8 cellular contexts compared by ENCODE assay signal in genomic region chr17:76382803-76383644, GRCh38. TPM values are rescaled to one million over a fixed set of nuclear protein-coding genes. Genes with fewer than 3 reads are reported as not detected.
DNase-seq lines count a peak whose midpoint lies in the region; ATAC-seq and TF ChIP-seq lines count a peak whose summit lies in the region.

No MANE protein-coding gene starts in this region.

- H3K9ac ChIP-seq in mammary epithelial cell (ENCODE audit: insufficient read depth, low read length), result peak overlapping the region; percentile 82

- H3K36me3 ChIP-seq in Caco-2 (ENCODE audit: control insufficient read depth, insufficient read depth, low read length), result no peaks in the 10 kb centered on the region
- H3K36me3 ChIP-seq in mammary epithelial cell (ENCODE audit: insufficient read depth, low read length), result peaks cover 11% of the 10 kb centered on the region

- H3K27ac Mint-ChIP-seq in Caco-2 (ENCODE audit: unreplicated experiment), result no peak overlapping the region

- peak in 1 of 2 experiments; percentile 62 for DNase-seq in Caco-2
- DNase-seq in T-helper 9 cell, result peak; percentile 31
- peak; percentile 83 for DNase-seq in mammary epithelial cell
- DNase-seq in stimulated activated CD4-positive, alpha-beta T cell treated with anti-CD3 and anti-CD28 coated beads, Interleukin-4, amount 100 ng/mL, for 4 hours, result peak; percentile 59 to 64
- DNase-seq in NCI-H1930 (lab: John Stamatoyannopoulos, UW), result no peak

- H3K36me3 Mint-ChIP-seq in Caco-2 (ENCODE audit: insufficient read depth, unreplicated experiment), result peaks cover 12% of the 10 kb centered on the region

- POLR2A ChIA-PET in Caco-2 (lab: Charles Lee), result interaction anchor here (0.7 kb wide), 1 partner anchor 119 kb away, joined by 4 read pairs; no protein-coding TSS in a partner anchor

- peak overlapping the region; percentile 56 for H2AFZ ChIP-seq in mammary epithelial cell (ENCODE audit: low read depth, low read length)

- peak overlapping the region; percentile 76 for H3K4me3 ChIP-seq in Caco-2 (ENCODE audit: low read depth, low read length)
- peak overlapping the region; percentile 61 to 69 (median 63) for H3K4me3 ChIP-seq in mammary epithelial cell (replicated peaks in 1 of 3; ENCODE audit: insufficient read depth in 1 of 3, low read depth in 2 of 3, low read length in 3 of 3)

- H3K9me3 Mint-ChIP-seq in Caco-2 (ENCODE audit: unreplicated experiment), result no peaks in the 10 kb centered on the region

- H3K27me3 Mint-ChIP-seq in Caco-2 (ENCODE audit: insufficient read depth, unreplicated experiment), result no peaks in the 10 kb centered on the region

- H3K79me2 ChIP-seq in mammary epithelial cell (ENCODE audit: insufficient read depth, low read length), result peaks cover 48% of the 10 kb centered on the region

- intact Hi-C loops in Caco-2 (cut with micrococcal nuclease; ENCODE audit: unreplicated experiment) (loop anchor here (2.0 kb wide), 1 partner anchor 30 kb away; the partner anchor contains the start of gene PRPSAP1), mammary epithelial cell (cut with micrococcal nuclease) (no loop called here)

- BruUV-seq in Caco-2 (replicated peaks; lab: Mats Ljungman, UMichigan) (no TSS peak), mammary epithelial cell (replicated peaks; lab: Mats Ljungman, UMichigan) (TSS peak; percentile 14)

- H3K27me3 ChIP-seq in Caco-2 (replicated peaks; ENCODE audit: control insufficient read depth, insufficient read depth, low read length) (peaks cover 1% of the 10 kb centered on the region; the same call in 1 of the 2 replicates), mammary epithelial cell (ENCODE audit: insufficient read depth, low read length) (no peaks in the 10 kb centered on the region), layer of hippocampus (ENCODE audit: control insufficient read depth, insufficient read depth, low read length) (no peaks in the 10 kb centered on the region)

- peak; percentile 23 for ATAC-seq in HG03108 (IDR thresholded peaks at IDR 0.05; ENCODE audit: unreplicated experiment)
- no peak for ATAC-seq in HG03159 (IDR thresholded peaks at IDR 0.05; ENCODE audit: unreplicated experiment)

- H4K20me1 ChIP-seq in mammary epithelial cell (ENCODE audit: insufficient read depth, low read length), result no peaks in the 10 kb centered on the region

- H3K4me1 ChIP-seq in Caco-2 (peaks cover 14% of the 10 kb centered on the region), mammary epithelial cell (ENCODE audit: insufficient read depth, low read length) (peaks cover 36% of the 10 kb centered on the region)

- dilution Hi-C loops in mammary epithelial cell (cut with HindIII; ENCODE audit: low sequenced_read_pairs), result no loop called here

- H3K4me1 Mint-ChIP-seq in Caco-2 (ENCODE audit: low read depth, unreplicated experiment), result no peaks in the 10 kb centered on the region

- 6% methylated on average over 7 of the region's 87 CpGs for WGBS in mammary epithelial cell (ENCODE audit: low coverage, missing lambda C conversion rate)

- CTCF ChIA-PET in Caco-2 (lab: Charles Lee), result interaction anchor here (0.5 to 5.6 kb wide), 5 partner anchors 15 to 1251 kb away, joined by 3 to 49 read pairs (median 4); partner anchors contain the start of genes NT5C, PRPSAP1 and TRIM47
- CTCF ChIA-PET in mammary epithelial cell (lab: Charles Lee; ENCODE audit: low non-redundant PET), result interaction anchor here (1.0 kb wide), 1 partner anchor 13 kb away, joined by 7 read pairs; no protein-coding TSS in a partner anchor

- peak overlapping the region; percentile 86 for H3K27ac ChIP-seq in mammary epithelial cell (ENCODE audit: insufficient read depth, low read depth, low read length)
- H3K27ac ChIP-seq in layer of hippocampus (ENCODE audit: low read depth, low read length), result peak overlapping the region; percentile 62

- in situ Hi-C loops in mammary epithelial cell (cut with MboI; ENCODE audit: low sequenced_read_pairs in 2 of 2), result no loop called here

- no peak for TF ChIP-seq CTCF in Caco-2 (IDR thresholded peaks at IDR 0.05; ENCODE audit: insufficient read depth in 1 of 2, low read depth in 1 of 2, low read length in 1 of 2, severe bottlenecking in 1 of 2, unreplicated experiment in 1 of 2)
- no peak for TF ChIP-seq CTCF in mammary epithelial cell (conservative IDR thresholded peaks at IDR 0.05 in 1 of 2, IDR thresholded peaks at IDR 0.05 in 1 of 2; ENCODE audit: extremely low read depth in 1 of 2, insufficient read depth in 1 of 2, low read depth in 1 of 2, low read length in 2 of 2)

- no peaks in the 10 kb centered on the region for H3K9me3 ChIP-seq in Caco-2
- H3K9me3 ChIP-seq in mammary epithelial cell (replicated peaks; ENCODE audit: insufficient read depth, low read length), result no peaks in the 10 kb centered on the region

- peak overlapping the region; percentile 91 for H3K4me3 Mint-ChIP-seq in Caco-2 (ENCODE audit: unreplicated experiment)

- H3K4me2 ChIP-seq in mammary epithelial cell (ENCODE audit: insufficient read depth, low read depth, low read length), result peak overlapping the region; percentile 94

RNA-seq across cellular contexts. Expression of gene SPHK1, which starts 1.4 kb away (rescaled TPM):
- total RNA-seq in Caco-2 (2022) (6.7 and 7.7 TPM in 2 replicates), mammary epithelial cell (100 to 1,000 TPM; 150 to 240 TPM)
- polyA plus RNA-seq in mammary epithelial cell, result 121 TPM
- 50.6 TPM for polyA minus RNA-seq in mammary epithelial cell

RNA-seq across cellular contexts. Expression of gene PRPSAP1, which starts 29.3 kb away (rescaled TPM):
- total RNA-seq in Caco-2 (2022) (81.3 and 87.6 TPM in 2 replicates), mammary epithelial cell (10 to 100 TPM; 56.4 to 84.0 TPM)
- polyA plus RNA-seq in mammary epithelial cell, result 70.3 TPM
- polyA minus RNA-seq in mammary epithelial cell, result 154 TPM

Comparison
In these comparisons a context has a peak if more than half of its experiments do, and no peak if none do; other contexts are left out.
1. DNase-seq: peak in T-helper 9 cell (single experiment), mammary epithelial cell (single experiment) and stimulated activated CD4-positive, alpha-beta T cell treated with anti-CD3 and anti-CD28 coated beads, Interleukin-4, amount 100 ng/mL, for 4 hours (2 of 2); none in NCI-H1930 (0 of 2).
2. RNA of gene SPHK1, which starts 1.4 kb away (total RNA-seq): 150 to 240 TPM in mammary epithelial cell; 6.7 to 7.7 TPM in Caco-2; every median in the first group is over 10 times any median in the second.